Comparison of ENCODE assay signal across 8 cellular contexts in genomic region chr22:48574776-48575566, GRCh38.
DNase-seq lines count a peak whose midpoint lies in the region; ATAC-seq, FAIRE-seq and TF ChIP-seq lines count a peak whose summit lies in the region.

No MANE protein-coding gene starts in this region.

- peaks cover 70% of the 10 kb centered on the region for H3K27me3 ChIP-seq in BLaER1
- H3K27me3 ChIP-seq in keratinocyte (ENCODE audit: control insufficient read depth, extremely low read depth, insufficient read depth, low read length), result peaks cover 15% of the 10 kb centered on the region

- peaks cover 5% of the 10 kb centered on the region for H3K36me3 Mint-ChIP-seq in activated naive CD8-positive, alpha-beta T cell

- dilution Hi-C loops in keratinocyte (cut with MboI; ENCODE audit: extremely low pct_ligation_motif_present, low sequenced_read_pairs), result no loop called here

- no peak for FAIRE-seq in keratinocyte (lab: Jason Lieb, UNC)

- H3K9me3 ChIP-seq in BLaER1 (peaks cover 26% of the 10 kb centered on the region), keratinocyte (ENCODE audit: control insufficient read depth, low read depth, low read length) (peaks cover 3% of the 10 kb centered on the region)

- peaks cover 16% of the 10 kb centered on the region for H3K9me3 Mint-ChIP-seq in activated naive CD8-positive, alpha-beta T cell (ENCODE audit: low read depth)

- H3K36me3 ChIP-seq in BLaER1, result no peaks in the 10 kb centered on the region
- no peaks in the 10 kb centered on the region for H3K36me3 ChIP-seq in keratinocyte (ENCODE audit: control insufficient read depth in 2 of 2, extremely low read depth in 1 of 2, insufficient read depth in 2 of 2, low read length in 2 of 2)

- no peaks in the 10 kb centered on the region for H3K79me2 ChIP-seq in keratinocyte (ENCODE audit: control insufficient read depth, insufficient read depth, low read length)

- no peaks in the 10 kb centered on the region for H3K9me1 ChIP-seq in keratinocyte (ENCODE audit: control insufficient read depth, extremely low read depth, insufficient read depth, low read length)

- H3K4me1 Mint-ChIP-seq in activated naive CD8-positive, alpha-beta T cell (ENCODE audit: low read depth), result peaks cover 2% of the 10 kb centered on the region

- ATAC-seq in stimulated activated naive CD8-positive, alpha-beta T cell treated with anti-CD3 and anti-CD28 coated beads, Interleukin-15, Interleukin-2, amounts not matched to agents 100 U/mL and 50 U/mL, for 24 hours, result peak; percentile 79
- ATAC-seq in GM21515 (IDR thresholded peaks at IDR 0.05; ENCODE audit: unreplicated experiment), result no peak

- H3K9ac ChIP-seq in BLaER1 (peak overlapping the region; percentile 50; the same call in 1 of the 2 replicates), keratinocyte (ENCODE audit: control insufficient read depth, extremely low read depth, insufficient read depth, low read length) (no peak overlapping the region)

- H3K27ac Mint-ChIP-seq in activated naive CD8-positive, alpha-beta T cell, result no peak overlapping the region

- peak overlapping the region; percentile 40; the same call in 1 of the 2 replicates for H3K27ac ChIP-seq in BLaER1
- H3K27ac ChIP-seq in keratinocyte (ENCODE audit: control insufficient read depth, insufficient read depth, low read length), result no peak overlapping the region

- H3K4me3 ChIP-seq in BLaER1, result peak overlapping the region; percentile 68
- H3K4me3 ChIP-seq in HFF-Myc (replicated peaks; ENCODE audit: low read depth, low read length), result no peak overlapping the region
- no peak overlapping the region for H3K4me3 ChIP-seq in keratinocyte (ENCODE audit: control insufficient read depth in 2 of 3, extremely low read depth in 1 of 3, insufficient read depth in 2 of 3, low read depth in 1 of 3, low read length in 3 of 3)

- peaks cover 46% of the 10 kb centered on the region for H4K20me1 ChIP-seq in BLaER1
- H4K20me1 ChIP-seq in keratinocyte (ENCODE audit: control insufficient read depth, extremely low read depth, insufficient read depth, low read length), result no peaks in the 10 kb centered on the region

- DNase-seq in HFF-Myc (ENCODE audit: extremely low read depth, low read depth) (no peak), keratinocyte (ENCODE audit: low read depth, low spot score) (no peak), AG08396 (ENCODE audit: low spot score) (no peak), GM19240 (ENCODE audit: insufficient read length, low spot score) (no peak)
- DNase-seq in stimulated activated naive CD8-positive, alpha-beta T cell treated with anti-CD3 and anti-CD28 coated beads, Interleukin-15, Interleukin-2, amounts not matched to agents 100 U/mL and 50 U/mL, for 24 hours, result peak; percentile 61

- peak overlapping the region; percentile 70 for H3K4me3 Mint-ChIP-seq in activated naive CD8-positive, alpha-beta T cell

- H3K4me1 ChIP-seq in BLaER1 (peaks cover 38% of the 10 kb centered on the region), keratinocyte (ENCODE audit: control insufficient read depth, extremely low read depth, insufficient read depth, low read length) (no peaks in the 10 kb centered on the region)

- peak overlapping the region; percentile 90 for H3K4me2 ChIP-seq in BLaER1
- H3K4me2 ChIP-seq in keratinocyte (ENCODE audit: control insufficient read depth, extremely low read depth, insufficient read depth, low read depth, low read length), result no peak overlapping the region

- H3K27me3 Mint-ChIP-seq in activated naive CD8-positive, alpha-beta T cell, result peaks cover 20% of the 10 kb centered on the region

- H2AFZ ChIP-seq in keratinocyte (ENCODE audit: control insufficient read depth, low read length), result no peak overlapping the region

- TF ChIP-seq CTCF in HFF-Myc (IDR thresholded peaks at IDR 0.05; ENCODE audit: low read depth, low read length, missing control alignments), result peak; percentile 31
- TF ChIP-seq CTCF in keratinocyte (optimal IDR thresholded peaks at IDR 0.05 in 1 of 3, IDR thresholded peaks at IDR 0.05 in 1 of 3, conservative IDR thresholded peaks at IDR 0.05 in 1 of 3; ENCODE audit: extremely low read depth in 1 of 3, insufficient read depth in 2 of 3, low read length in 3 of 3), result peak in 2 of 3 experiments; percentile 30 to 48
